In the genomic region with DNA sequence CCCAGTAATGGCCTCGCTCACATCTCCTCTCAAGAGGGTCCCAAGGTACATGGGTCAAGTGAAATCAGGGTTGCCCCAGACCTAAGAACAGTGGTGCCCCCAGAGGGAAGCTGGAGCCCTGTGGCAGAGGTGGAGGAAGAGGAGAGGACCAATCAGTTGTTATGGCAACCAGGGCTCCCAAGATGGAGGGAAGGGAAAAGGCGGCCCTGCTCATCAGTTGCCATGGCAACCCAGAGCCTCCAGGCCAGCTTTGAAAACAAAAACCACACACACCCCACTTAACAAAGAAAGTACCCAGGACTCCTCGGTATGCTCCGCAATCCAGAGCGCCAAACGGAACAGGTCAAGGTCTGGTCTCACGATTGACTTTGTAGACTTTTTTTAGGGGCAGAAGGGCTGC, we compare ENCODE assay signal across 1 cellular context.
TF ChIP-seq lines count a peak whose summit lies in the region.

No MANE protein-coding gene starts in this region.

TF ChIP-seq in GM12878, 131 proteins besides CTCF, POLR2A, EP300 and RAD21 (continued from another document):
- TF ChIP-seq, protein P1, sequence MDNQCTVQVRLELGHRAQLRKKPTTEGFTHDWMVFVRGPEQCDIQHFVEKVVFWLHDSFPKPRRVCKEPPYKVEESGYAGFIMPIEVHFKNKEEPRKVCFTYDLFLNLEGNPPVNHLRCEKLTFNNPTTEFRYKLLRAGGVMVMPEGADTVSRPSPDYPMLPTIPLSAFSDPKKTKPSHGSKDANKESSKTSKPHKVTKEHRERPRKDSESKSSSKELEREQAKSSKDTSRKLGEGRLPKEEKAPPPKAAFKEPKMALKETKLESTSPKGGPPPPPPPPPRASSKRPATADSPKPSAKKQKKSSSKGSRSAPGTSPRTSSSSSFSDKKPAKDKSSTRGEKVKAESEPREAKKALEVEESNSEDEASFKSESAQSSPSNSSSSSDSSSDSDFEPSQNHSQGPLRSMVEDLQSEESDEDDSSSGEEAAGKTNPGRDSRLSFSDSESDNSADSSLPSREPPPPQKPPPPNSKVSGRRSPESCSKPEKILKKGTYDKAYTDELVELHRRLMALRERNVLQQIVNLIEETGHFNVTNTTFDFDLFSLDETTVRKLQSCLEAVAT (IDR thresholded peaks at IDR 0.05) = no peak
- TF ChIP-seq STAT1 (conservative IDR thresholded peaks at IDR 0.05) = no peak
